In genomic region chr1:42035830-42036604, GRCh38 we compare ENCODE assay signal across 8 cellular contexts.
A peak's percentile ranks its signal among the peaks of the same experiment; 100 is the strongest.
DNase-seq lines count a peak whose midpoint lies in the region; ATAC-seq and TF ChIP-seq lines count a peak whose summit lies in the region.

No MANE protein-coding gene starts in this region.

- no peaks in the 10 kb centered on the region for H3K27me3 Mint-ChIP-seq in activated naive CD8-positive, alpha-beta T cell treated with anti-CD3 and anti-CD28 coated beads for 36 hours

- TF ChIP-seq EP300 in ovary (IDR thresholded peaks at IDR 0.05): no peak

- H3K4me1 Mint-ChIP-seq in activated naive CD8-positive, alpha-beta T cell treated with anti-CD3 and anti-CD28 coated beads for 36 hours: peaks cover 25% of the 10 kb centered on the region

- ATAC-seq in HG02642 (IDR thresholded peaks at IDR 0.05; ENCODE audit: poor library complexity, unreplicated experiment): peak; percentile 93
- ATAC-seq in Right ventricle myocardium superior (ENCODE audit: poor library complexity): peak; percentile 97

- intact Hi-C loops in Right ventricle myocardium superior (cut with DNase I) (loop anchor here (10.0 kb wide), 1 partner anchor 201 kb away; no protein-coding TSS in a partner anchor), ovary (cut with DNase I) (no loop called here), thyroid gland (cut with DNase I) (loop anchor here (10.0 kb wide), 1 partner anchor 231 kb away; no protein-coding TSS in a partner anchor)

- no peaks in the 10 kb centered on the region for H3K36me3 Mint-ChIP-seq in activated naive CD8-positive, alpha-beta T cell treated with anti-CD3 and anti-CD28 coated beads for 36 hours

- TF ChIP-seq CTCF in GM12865 (IDR thresholded peaks at IDR 0.05; ENCODE audit: insufficient read depth, low read depth, low read length, missing control alignments) (no peak), ovary (IDR thresholded peaks at IDR 0.05) (no peak), thyroid gland (IDR thresholded peaks at IDR 0.05) (no peak)

- H3K4me3 Mint-ChIP-seq in activated naive CD8-positive, alpha-beta T cell treated with anti-CD3 and anti-CD28 coated beads for 36 hours: peak overlapping the region; percentile 82

- H3K4me1 ChIP-seq in ovary (ENCODE audit: insufficient read depth) (peaks cover 2% of the 10 kb centered on the region), thyroid gland (peaks cover 8 to 13% of the 10 kb centered on the region in 2 donors)

- H3K27me3 ChIP-seq in ovary: no peaks in the 10 kb centered on the region
- H3K27me3 ChIP-seq in thyroid gland: no peaks in the 10 kb centered on the region

- 1 to 2% (median 1%) methylated on average over 31 to 60 of the region's 60 CpGs for WGBS in ovary, 3 donors
- 5 to 17% methylated on average over 5 to 18 of the region's 60 CpGs for WGBS in thyroid gland, 2 donors

- TF ChIP-seq POLR2A in ovary (IDR thresholded peaks at IDR 0.05) (no peak), thyroid gland (IDR thresholded peaks at IDR 0.05) (peak in 1 of 2 donors; percentile 58)

- H3K36me3 ChIP-seq in ovary (no peaks in the 10 kb centered on the region), thyroid gland (no peaks in the 10 kb centered on the region)

- no peaks in the 10 kb centered on the region for H3K9me3 ChIP-seq in ovary
- no peaks in the 10 kb centered on the region for H3K9me3 ChIP-seq in thyroid gland

- H3K27ac Mint-ChIP-seq in activated naive CD8-positive, alpha-beta T cell treated with anti-CD3 and anti-CD28 coated beads for 36 hours: no peak overlapping the region

- no peaks in the 10 kb centered on the region for H3K9me3 Mint-ChIP-seq in activated naive CD8-positive, alpha-beta T cell treated with anti-CD3 and anti-CD28 coated beads for 36 hours

- DNase-seq in GM12865 (ENCODE audit: low read depth): peak; percentile 96
- peak; percentile 95 for DNase-seq in NCI-H1092 (lab: John Stamatoyannopoulos, UW)
- DNase-seq in SKM-1 (lab: John Stamatoyannopoulos, UW; ENCODE audit: unreplicated experiment): peak; percentile 78
- DNase-seq in activated naive CD8-positive, alpha-beta T cell treated with anti-CD3 and anti-CD28 coated beads for 36 hours: peak; percentile 98
- DNase-seq in Right ventricle myocardium superior: peak; percentile 98
- DNase-seq in ovary: peak; percentile 95 to 98 (median 98)
- peak; percentile 98 for DNase-seq in thyroid gland

- H3K4me3 ChIP-seq in GM12865 (ENCODE audit: low read depth, low read length) (peak overlapping the region; percentile 74), ovary (peak overlapping the region; percentile 74), thyroid gland (replicated peaks in 1 of 3) (peak overlapping the region in 2 of 3 donors; percentile 35 to 87)

- H3K27ac ChIP-seq in ovary: peak overlapping the region; percentile 55 to 74
- peak overlapping the region in 2 of 3 donors; percentile 75 to 88 for H3K27ac ChIP-seq in thyroid gland

Comparison
In these comparisons a context has a peak if more than half of its experiments do, and no peak if none do; other contexts are left out.
1. Peak in every context shown above with its lines: DNase-seq, ATAC-seq, H3K4me3 ChIP-seq and H3K27ac ChIP-seq.
2. intact Hi-C loops: an anchor here in Right ventricle myocardium superior (10.0 kb wide) and thyroid gland (10.0 kb wide); none called in ovary.